ENCODE assay signal across 1 cellular context in the genomic region with DNA sequence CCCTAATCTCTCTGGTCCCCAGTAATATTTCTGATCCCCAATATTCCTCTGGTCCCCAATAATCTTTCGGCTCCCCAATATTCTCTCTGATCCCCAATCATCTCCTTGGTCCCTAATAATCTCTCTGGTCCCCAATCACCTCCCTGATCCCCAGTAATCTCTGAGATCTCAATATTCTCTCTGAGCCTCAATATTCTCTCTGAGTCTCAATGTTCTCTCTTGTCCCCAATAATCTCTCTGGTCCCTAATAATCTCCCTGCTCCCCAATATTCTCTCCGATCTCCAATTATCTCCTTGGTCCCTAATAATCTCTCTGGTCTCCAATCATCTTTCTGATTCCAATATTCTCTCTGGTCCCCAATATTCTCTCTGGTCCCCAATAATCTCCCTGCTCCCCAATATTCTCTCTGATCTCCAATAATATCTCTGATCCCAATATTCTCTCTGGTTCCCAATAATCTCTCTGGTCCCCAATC.
TF ChIP-seq lines count a peak whose summit lies in the region.

No MANE protein-coding gene starts in this region.

TF ChIP-seq in K562, 482 proteins besides CTCF, POLR2A, EP300 and RAD21:
- no peak for TF ChIP-seq TARDBP (IDR thresholded peaks at IDR 0.05)
- no peak for TF ChIP-seq ZNF282 (CRISPR knock-in tag; IDR thresholded peaks at IDR 0.05)
- TF ChIP-seq DACH1 (IDR thresholded peaks at IDR 0.05; ENCODE audit: partially characterized antibody) = peak; percentile 92
- 0 out of 4 replicates have a peak, but pooled peaks of 1 of the 2 experiments have one; percentile 15 for TF ChIP-seq MCM7 (IDR thresholded peaks at IDR 0.05)
- no peak for TF ChIP-seq CCAR2 (IDR thresholded peaks at IDR 0.05; ENCODE audit: low read depth, low read length)
- TF ChIP-seq, protein P1, sequence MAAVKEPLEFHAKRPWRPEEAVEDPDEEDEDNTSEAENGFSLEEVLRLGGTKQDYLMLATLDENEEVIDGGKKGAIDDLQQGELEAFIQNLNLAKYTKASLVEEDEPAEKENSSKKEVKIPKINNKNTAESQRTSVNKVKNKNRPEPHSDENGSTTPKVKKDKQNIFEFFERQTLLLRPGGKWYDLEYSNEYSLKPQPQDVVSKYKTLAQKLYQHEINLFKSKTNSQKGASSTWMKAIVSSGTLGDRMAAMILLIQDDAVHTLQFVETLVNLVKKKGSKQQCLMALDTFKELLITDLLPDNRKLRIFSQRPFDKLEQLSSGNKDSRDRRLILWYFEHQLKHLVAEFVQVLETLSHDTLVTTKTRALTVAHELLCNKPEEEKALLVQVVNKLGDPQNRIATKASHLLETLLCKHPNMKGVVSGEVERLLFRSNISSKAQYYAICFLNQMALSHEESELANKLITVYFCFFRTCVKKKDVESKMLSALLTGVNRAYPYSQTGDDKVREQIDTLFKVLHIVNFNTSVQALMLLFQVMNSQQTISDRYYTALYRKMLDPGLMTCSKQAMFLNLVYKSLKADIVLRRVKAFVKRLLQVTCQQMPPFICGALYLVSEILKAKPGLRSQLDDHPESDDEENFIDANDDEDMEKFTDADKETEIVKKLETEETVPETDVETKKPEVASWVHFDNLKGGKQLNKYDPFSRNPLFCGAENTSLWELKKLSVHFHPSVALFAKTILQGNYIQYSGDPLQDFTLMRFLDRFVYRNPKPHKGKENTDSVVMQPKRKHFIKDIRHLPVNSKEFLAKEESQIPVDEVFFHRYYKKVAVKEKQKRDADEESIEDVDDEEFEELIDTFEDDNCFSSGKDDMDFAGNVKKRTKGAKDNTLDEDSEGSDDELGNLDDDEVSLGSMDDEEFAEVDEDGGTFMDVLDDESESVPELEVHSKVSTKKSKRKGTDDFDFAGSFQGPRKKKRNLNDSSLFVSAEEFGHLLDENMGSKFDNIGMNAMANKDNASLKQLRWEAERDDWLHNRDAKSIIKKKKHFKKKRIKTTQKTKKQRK (IDR thresholded peaks at IDR 0.05; ENCODE audit: borderline replicate concordance, low read depth, low read length) = no peak
- TF ChIP-seq RBM25 (IDR thresholded peaks at IDR 0.05; ENCODE audit: low read depth, low read length, severe bottlenecking) = no peak
- TF ChIP-seq TEAD4 (IDR thresholded peaks at IDR 0.05; ENCODE audit: low read length) = no peak
- no peak for TF ChIP-seq TEAD4 (CRISPR knock-in tag; IDR thresholded peaks at IDR 0.05; ENCODE audit: borderline replicate concordance)
- TF ChIP-seq CREB5 (CRISPR knock-in tag; IDR thresholded peaks at IDR 0.05) = no peak
TF ChIP-seq in K562: peak in this region for 2.
